Comparison of ENCODE assay signal across 1 cellular context in the genomic region with DNA sequence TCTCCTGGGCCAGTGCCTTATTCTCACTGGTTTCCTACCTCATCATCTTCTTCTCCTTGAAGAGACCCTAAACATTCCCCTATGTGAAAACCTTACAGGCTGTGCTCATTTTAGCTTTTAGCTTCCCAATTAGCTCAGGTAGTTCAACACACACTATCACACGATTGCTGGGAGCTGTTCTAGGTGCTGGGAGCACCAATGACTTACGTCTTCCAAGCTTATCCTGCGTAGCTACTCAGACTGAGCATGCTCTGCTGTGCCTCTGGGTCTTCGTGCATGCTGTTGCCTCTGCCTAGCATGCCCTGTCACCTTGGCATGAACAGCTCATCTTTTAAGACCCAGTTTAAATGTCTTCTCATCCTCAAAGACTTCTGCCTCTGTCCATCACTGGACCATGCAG.
TF ChIP-seq lines count a peak whose summit lies in the region.

No MANE protein-coding gene starts in this region.

TF ChIP-seq in SK-N-SH treated with all-trans-retinoic acid at 6 μM for 48 hours, 23 proteins besides CTCF, POLR2A, EP300 and RAD21 (continued from another document):
- TF ChIP-seq CREB5 (CRISPR knock-in tag; IDR thresholded peaks at IDR 0.05; ENCODE audit: low read depth) (no peak), ESRRG (CRISPR knock-in tag; IDR thresholded peaks at IDR 0.05) (no peak), ZFP3 (CRISPR knock-in tag; IDR thresholded peaks at IDR 0.05) (no peak), OSR1 (CRISPR knock-in tag; IDR thresholded peaks at IDR 0.05) (no peak), TCF4 (CRISPR knock-in tag; IDR thresholded peaks at IDR 0.05; ENCODE audit: borderline replicate concordance) (no peak), SNAI2 (CRISPR knock-in tag; IDR thresholded peaks at IDR 0.05) (no peak), ZFP30 (CRISPR knock-in tag; IDR thresholded peaks at IDR 0.05) (no peak), ZNF8 (CRISPR knock-in tag; IDR thresholded peaks at IDR 0.05) (no peak), ZC3H10 (CRISPR knock-in tag; IDR thresholded peaks at IDR 0.05) (no peak), CSRNP3 (CRISPR knock-in tag; IDR thresholded peaks at IDR 0.05) (no peak), ZNF70 (CRISPR knock-in tag; IDR thresholded peaks at IDR 0.05) (no peak), CSDC2 (CRISPR knock-in tag; IDR thresholded peaks at IDR 0.05) (no peak), RARB (CRISPR knock-in tag; IDR thresholded peaks at IDR 0.05) (no peak)
- TF ChIP-seq, protein P1, sequence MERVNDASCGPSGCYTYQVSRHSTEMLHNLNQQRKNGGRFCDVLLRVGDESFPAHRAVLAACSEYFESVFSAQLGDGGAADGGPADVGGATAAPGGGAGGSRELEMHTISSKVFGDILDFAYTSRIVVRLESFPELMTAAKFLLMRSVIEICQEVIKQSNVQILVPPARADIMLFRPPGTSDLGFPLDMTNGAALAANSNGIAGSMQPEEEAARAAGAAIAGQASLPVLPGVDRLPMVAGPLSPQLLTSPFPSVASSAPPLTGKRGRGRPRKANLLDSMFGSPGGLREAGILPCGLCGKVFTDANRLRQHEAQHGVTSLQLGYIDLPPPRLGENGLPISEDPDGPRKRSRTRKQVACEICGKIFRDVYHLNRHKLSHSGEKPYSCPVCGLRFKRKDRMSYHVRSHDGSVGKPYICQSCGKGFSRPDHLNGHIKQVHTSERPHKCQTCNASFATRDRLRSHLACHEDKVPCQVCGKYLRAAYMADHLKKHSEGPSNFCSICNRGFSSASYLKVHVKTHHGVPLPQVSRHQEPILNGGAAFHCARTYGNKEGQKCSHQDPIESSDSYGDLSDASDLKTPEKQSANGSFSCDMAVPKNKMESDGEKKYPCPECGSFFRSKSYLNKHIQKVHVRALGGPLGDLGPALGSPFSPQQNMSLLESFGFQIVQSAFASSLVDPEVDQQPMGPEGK (CRISPR knock-in tag; IDR thresholded peaks at IDR 0.05; ENCODE audit: borderline replicate concordance) = no peak
